ENCODE assay signal across 1 cellular context in the genomic region with DNA sequence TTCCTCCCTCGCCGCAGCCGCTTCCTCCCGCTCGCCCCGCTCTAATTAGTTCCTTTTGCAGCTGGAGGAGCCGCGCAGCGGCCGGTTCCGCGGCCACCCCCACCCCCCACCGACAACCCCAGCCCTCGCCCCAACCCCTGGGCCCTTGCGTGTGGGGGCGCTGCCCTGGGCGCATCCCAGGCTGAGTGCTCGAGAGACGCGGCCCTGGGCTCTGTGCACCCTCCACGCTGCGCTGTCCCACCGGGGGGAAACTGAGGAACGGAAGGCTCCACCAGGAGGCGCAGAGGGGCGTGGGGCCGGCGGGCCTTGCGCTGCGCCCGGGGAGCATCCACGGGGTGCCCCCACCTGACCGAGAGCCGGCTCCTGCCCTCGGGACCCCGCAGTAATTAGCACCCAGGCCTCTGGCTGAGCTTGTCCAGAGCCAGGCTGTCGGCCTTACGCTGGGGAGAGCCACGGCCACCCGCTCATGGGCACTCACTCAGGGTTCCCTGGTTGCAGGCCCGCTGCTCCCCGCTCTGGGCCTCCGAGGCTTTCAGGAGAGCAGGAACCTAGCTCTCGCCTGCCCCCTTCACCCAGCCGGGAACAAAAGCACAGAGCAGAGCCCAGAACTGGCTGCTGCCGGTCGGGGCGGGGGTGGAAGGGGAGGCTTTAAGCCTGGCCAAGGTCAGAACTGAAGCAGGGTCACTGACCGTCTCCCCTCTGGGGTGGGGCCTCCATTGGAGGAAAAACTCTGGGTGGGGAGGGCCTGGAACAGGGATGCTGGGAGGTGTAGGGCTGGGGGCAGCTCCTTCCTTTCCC.
TF ChIP-seq lines count a peak whose summit lies in the region.

No MANE protein-coding gene starts in this region.

TF ChIP-seq in HepG2, 621 proteins besides CTCF, POLR2A, EP300 and RAD21 (continued from another document and continues in another):
- TF ChIP-seq, protein P1, sequence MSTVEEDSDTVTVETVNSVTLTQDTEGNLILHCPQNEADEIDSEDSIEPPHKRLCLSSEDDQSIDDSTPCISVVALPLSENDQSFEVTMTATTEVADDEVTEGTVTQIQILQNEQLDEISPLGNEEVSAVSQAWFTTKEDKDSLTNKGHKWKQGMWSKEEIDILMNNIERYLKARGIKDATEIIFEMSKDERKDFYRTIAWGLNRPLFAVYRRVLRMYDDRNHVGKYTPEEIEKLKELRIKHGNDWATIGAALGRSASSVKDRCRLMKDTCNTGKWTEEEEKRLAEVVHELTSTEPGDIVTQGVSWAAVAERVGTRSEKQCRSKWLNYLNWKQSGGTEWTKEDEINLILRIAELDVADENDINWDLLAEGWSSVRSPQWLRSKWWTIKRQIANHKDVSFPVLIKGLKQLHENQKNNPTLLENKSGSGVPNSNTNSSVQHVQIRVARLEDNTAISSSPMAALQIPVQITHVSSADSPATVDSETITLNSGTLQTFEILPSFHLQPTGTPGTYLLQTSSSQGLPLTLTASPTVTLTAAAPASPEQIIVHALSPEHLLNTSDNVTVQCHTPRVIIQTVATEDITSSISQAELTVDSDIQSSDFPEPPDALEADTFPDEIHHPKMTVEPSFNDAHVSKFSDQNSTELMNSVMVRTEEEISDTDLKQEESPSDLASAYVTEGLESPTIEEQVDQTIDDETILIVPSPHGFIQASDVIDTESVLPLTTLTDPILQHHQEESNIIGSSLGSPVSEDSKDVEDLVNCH (CRISPR knock-in tag; IDR thresholded peaks at IDR 0.05), result no peak
- TF ChIP-seq ZBTB7A (CRISPR knock-in tag; IDR thresholded peaks at IDR 0.05) (0 out of 2 replicates have a peak, but pooled peaks have one; percentile 53), SNAI1 (CRISPR knock-in tag; IDR thresholded peaks at IDR 0.05; ENCODE audit: borderline replicate concordance) (no peak), PCBP1 (IDR thresholded peaks at IDR 0.05; ENCODE audit: borderline replicate concordance, low read depth, low read length) (peak; percentile 86), CHCHD3 (CRISPR knock-in tag; IDR thresholded peaks at IDR 0.05) (0 out of 2 replicates have a peak, but pooled peaks have one; percentile 59), SMC3 (IDR thresholded peaks at IDR 0.05; ENCODE audit: low read length) (peak; percentile 35; the same call in 1 of the 2 replicates), ZMYM4 (CRISPR knock-in tag; IDR thresholded peaks at IDR 0.05) (0 out of 2 replicates have a peak, but pooled peaks have one; percentile 45), ZFP41 (CRISPR knock-in tag; IDR thresholded peaks at IDR 0.05; ENCODE audit: borderline replicate concordance) (no peak), MYPOP (CRISPR knock-in tag; IDR thresholded peaks at IDR 0.05) (peak; percentile 58; the same call in 1 of the 2 replicates), ZNF180 (CRISPR knock-in tag; IDR thresholded peaks at IDR 0.05; ENCODE audit: borderline replicate concordance, low read depth) (no peak), SRSF4 (IDR thresholded peaks at IDR 0.05; ENCODE audit: low read depth, low read length, poor library complexity, severe bottlenecking) (no peak), EHMT2 (IDR thresholded peaks at IDR 0.05; ENCODE audit: borderline replicate concordance, low read depth, low read length) (no peak), ZNF792 (CRISPR knock-in tag; IDR thresholded peaks at IDR 0.05) (peak; percentile 79), PRPF4 (IDR thresholded peaks at IDR 0.05; ENCODE audit: low read depth, low read length, poor library complexity, severe bottlenecking) (no peak), PATZ1 (CRISPR knock-in tag; IDR thresholded peaks at IDR 0.05) (peak; percentile 97), U2AF1 (optimal IDR thresholded peaks at IDR 0.05; ENCODE audit: low read depth, low read length) (no peak), ZNF879 (CRISPR knock-in tag; IDR thresholded peaks at IDR 0.05) (no peak; the same call in 1 of the 2 replicates), ZNF207 (IDR thresholded peaks at IDR 0.05; ENCODE audit: borderline replicate concordance) (no peak), TCF12 (IDR thresholded peaks at IDR 0.05) (no peak), TCF12 (CRISPR knock-in tag; IDR thresholded peaks at IDR 0.05) (no peak; the same call in 1 of the 2 replicates), ZZZ3 (CRISPR knock-in tag; IDR thresholded peaks at IDR 0.05; ENCODE audit: borderline replicate concordance) (no peak), MYC (CRISPR knock-in tag; IDR thresholded peaks at IDR 0.05; ENCODE audit: borderline replicate concordance) (peak; percentile 44; the same call in 1 of the 2 replicates), FOXO4 (CRISPR knock-in tag; conservative IDR thresholded peaks at IDR 0.05) (no peak), ZNF205 (CRISPR knock-in tag; IDR thresholded peaks at IDR 0.05) (no peak), ZNF33A (CRISPR knock-in tag; IDR thresholded peaks at IDR 0.05; ENCODE audit: borderline replicate concordance) (no peak)
- TF ChIP-seq, protein P2, sequence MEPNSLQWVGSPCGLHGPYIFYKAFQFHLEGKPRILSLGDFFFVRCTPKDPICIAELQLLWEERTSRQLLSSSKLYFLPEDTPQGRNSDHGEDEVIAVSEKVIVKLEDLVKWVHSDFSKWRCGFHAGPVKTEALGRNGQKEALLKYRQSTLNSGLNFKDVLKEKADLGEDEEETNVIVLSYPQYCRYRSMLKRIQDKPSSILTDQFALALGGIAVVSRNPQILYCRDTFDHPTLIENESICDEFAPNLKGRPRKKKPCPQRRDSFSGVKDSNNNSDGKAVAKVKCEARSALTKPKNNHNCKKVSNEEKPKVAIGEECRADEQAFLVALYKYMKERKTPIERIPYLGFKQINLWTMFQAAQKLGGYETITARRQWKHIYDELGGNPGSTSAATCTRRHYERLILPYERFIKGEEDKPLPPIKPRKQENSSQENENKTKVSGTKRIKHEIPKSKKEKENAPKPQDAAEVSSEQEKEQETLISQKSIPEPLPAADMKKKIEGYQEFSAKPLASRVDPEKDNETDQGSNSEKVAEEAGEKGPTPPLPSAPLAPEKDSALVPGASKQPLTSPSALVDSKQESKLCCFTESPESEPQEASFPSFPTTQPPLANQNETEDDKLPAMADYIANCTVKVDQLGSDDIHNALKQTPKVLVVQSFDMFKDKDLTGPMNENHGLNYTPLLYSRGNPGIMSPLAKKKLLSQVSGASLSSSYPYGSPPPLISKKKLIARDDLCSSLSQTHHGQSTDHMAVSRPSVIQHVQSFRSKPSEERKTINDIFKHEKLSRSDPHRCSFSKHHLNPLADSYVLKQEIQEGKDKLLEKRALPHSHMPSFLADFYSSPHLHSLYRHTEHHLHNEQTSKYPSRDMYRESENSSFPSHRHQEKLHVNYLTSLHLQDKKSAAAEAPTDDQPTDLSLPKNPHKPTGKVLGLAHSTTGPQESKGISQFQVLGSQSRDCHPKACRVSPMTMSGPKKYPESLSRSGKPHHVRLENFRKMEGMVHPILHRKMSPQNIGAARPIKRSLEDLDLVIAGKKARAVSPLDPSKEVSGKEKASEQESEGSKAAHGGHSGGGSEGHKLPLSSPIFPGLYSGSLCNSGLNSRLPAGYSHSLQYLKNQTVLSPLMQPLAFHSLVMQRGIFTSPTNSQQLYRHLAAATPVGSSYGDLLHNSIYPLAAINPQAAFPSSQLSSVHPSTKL (CRISPR knock-in tag; IDR thresholded peaks at IDR 0.05), result peak; percentile 64; the same call in 1 of the 2 replicates
- TF ChIP-seq, protein P3, sequence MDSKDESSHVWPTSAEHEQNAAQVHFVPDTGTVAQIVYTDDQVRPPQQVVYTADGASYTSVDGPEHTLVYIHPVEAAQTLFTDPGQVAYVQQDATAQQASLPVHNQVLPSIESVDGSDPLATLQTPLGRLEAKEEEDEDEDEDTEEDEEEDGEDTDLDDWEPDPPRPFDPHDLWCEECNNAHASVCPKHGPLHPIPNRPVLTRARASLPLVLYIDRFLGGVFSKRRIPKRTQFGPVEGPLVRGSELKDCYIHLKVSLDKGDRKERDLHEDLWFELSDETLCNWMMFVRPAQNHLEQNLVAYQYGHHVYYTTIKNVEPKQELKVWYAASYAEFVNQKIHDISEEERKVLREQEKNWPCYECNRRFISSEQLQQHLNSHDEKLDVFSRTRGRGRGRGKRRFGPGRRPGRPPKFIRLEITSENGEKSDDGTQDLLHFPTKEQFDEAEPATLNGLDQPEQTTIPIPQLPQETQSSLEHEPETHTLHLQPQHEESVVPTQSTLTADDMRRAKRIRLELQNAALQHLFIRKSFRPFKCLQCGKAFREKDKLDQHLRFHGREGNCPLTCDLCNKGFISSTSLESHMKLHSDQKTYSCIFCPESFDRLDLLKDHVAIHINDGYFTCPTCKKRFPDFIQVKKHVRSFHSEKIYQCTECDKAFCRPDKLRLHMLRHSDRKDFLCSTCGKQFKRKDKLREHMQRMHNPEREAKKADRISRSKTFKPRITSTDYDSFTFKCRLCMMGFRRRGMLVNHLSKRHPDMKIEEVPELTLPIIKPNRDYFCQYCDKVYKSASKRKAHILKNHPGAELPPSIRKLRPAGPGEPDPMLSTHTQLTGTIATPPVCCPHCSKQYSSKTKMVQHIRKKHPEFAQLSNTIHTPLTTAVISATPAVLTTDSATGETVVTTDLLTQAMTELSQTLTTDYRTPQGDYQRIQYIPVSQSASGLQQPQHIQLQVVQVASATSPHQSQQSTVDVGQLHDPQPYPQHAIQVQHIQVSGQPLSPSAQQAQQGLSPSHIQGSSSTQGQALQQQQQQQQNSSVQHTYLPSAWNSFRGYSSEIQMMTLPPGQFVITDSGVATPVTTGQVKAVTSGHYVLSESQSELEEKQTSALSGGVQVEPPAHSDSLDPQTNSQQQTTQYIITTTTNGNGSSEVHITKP (CRISPR knock-in tag; IDR thresholded peaks at IDR 0.05; ENCODE audit: low read depth), result peak; percentile 77; the same call in 1 of the 2 replicates
- TF ChIP-seq, protein P4, sequence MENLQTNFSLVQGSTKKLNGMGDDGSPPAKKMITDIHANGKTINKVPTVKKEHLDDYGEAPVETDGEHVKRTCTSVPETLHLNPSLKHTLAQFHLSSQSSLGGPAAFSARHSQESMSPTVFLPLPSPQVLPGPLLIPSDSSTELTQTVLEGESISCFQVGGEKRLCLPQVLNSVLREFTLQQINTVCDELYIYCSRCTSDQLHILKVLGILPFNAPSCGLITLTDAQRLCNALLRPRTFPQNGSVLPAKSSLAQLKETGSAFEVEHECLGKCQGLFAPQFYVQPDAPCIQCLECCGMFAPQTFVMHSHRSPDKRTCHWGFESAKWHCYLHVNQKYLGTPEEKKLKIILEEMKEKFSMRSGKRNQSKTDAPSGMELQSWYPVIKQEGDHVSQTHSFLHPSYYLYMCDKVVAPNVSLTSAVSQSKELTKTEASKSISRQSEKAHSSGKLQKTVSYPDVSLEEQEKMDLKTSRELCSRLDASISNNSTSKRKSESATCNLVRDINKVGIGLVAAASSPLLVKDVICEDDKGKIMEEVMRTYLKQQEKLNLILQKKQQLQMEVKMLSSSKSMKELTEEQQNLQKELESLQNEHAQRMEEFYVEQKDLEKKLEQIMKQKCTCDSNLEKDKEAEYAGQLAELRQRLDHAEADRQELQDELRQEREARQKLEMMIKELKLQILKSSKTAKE (CRISPR knock-in tag; IDR thresholded peaks at IDR 0.05; ENCODE audit: borderline replicate concordance), result peak; percentile 52; the same call in 1 of the 2 replicates
- TF ChIP-seq, protein P5, sequence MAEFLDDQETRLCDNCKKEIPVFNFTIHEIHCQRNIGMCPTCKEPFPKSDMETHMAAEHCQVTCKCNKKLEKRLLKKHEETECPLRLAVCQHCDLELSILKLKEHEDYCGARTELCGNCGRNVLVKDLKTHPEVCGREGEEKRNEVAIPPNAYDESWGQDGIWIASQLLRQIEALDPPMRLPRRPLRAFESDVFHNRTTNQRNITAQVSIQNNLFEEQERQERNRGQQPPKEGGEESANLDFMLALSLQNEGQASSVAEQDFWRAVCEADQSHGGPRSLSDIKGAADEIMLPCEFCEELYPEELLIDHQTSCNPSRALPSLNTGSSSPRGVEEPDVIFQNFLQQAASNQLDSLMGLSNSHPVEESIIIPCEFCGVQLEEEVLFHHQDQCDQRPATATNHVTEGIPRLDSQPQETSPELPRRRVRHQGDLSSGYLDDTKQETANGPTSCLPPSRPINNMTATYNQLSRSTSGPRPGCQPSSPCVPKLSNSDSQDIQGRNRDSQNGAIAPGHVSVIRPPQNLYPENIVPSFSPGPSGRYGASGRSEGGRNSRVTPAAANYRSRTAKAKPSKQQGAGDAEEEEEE (CRISPR knock-in tag; IDR thresholded peaks at IDR 0.05; ENCODE audit: borderline replicate concordance), result peak; percentile 88
- TF ChIP-seq, protein P6, sequence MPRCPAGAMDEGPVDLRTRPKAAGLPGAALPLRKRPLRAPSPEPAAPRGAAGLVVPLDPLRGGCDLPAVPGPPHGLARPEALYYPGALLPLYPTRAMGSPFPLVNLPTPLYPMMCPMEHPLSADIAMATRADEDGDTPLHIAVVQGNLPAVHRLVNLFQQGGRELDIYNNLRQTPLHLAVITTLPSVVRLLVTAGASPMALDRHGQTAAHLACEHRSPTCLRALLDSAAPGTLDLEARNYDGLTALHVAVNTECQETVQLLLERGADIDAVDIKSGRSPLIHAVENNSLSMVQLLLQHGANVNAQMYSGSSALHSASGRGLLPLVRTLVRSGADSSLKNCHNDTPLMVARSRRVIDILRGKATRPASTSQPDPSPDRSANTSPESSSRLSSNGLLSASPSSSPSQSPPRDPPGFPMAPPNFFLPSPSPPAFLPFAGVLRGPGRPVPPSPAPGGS (CRISPR knock-in tag; IDR thresholded peaks at IDR 0.05), result 0 out of 2 replicates have a peak, but pooled peaks have one; percentile 74
